ENCODE assay signal across 8 cellular contexts in genomic region chr22:17910561-17911311, GRCh38.
A peak's percentile ranks its signal among the peaks of the same experiment; 100 is the strongest.
DNase-seq lines count a peak whose midpoint lies in the region; ATAC-seq and TF ChIP-seq lines count a peak whose summit lies in the region.

No MANE protein-coding gene starts in this region.

- peaks cover 10% of the 10 kb centered on the region for H3K4me1 Mint-ChIP-seq in T-helper 17 cell

- H3K27me3 Mint-ChIP-seq in T-helper 17 cell: no peaks in the 10 kb centered on the region

- no peaks in the 10 kb centered on the region for H3K9me3 ChIP-seq in T-helper 17 cell (ENCODE audit: control insufficient read depth, low read length, poor library complexity, severe bottlenecking)

- DNase-seq in GM12865 (ENCODE audit: low read depth) (no peak), T-helper 17 cell (no peak), foreskin keratinocyte (peak; percentile 34 to 62), non-pigmented ciliary epithelial cell (ENCODE audit: low read depth) (peak; percentile 44), T-helper 9 cell (no peak), NCI-H1436 (lab: John Stamatoyannopoulos, UW) (no peak)
- DNase-seq in NK-92 treated with Interleukin-12 subunit alpha and Interleukin-12 subunit beta, amount 100 ng/mL, for 24 hours (lab: John Stamatoyannopoulos, UW): no peak

- no peaks in the 10 kb centered on the region for H3K27me3 ChIP-seq in foreskin keratinocyte

- no peak overlapping the region for H3K4me3 ChIP-seq in GM12865 (ENCODE audit: low read depth, low read length)

- TF ChIP-seq CTCF in GM12865 (IDR thresholded peaks at IDR 0.05; ENCODE audit: insufficient read depth, low read depth, low read length, missing control alignments): peak; percentile 4
- peak; percentile 51 for TF ChIP-seq CTCF in foreskin keratinocyte (conservative IDR thresholded peaks at IDR 0.05)

- H3K4me3 Mint-ChIP-seq in T-helper 17 cell: no peak overlapping the region

- no peaks in the 10 kb centered on the region for H3K4me1 ChIP-seq in foreskin keratinocyte

- peak overlapping the region; percentile 21 for H3K27ac Mint-ChIP-seq in T-helper 17 cell

- H3K27ac ChIP-seq in foreskin keratinocyte: no peak overlapping the region

- no peak for ATAC-seq in T-helper 17 cell
- peak; percentile 90 for ATAC-seq in foreskin keratinocyte
- no peak for ATAC-seq in HG03457 (IDR thresholded peaks at IDR 0.05; ENCODE audit: unreplicated experiment)

- H3K36me3 Mint-ChIP-seq in T-helper 17 cell (ENCODE audit: low read depth): peaks cover 2% of the 10 kb centered on the region

Comparison
In these comparisons a context has a peak if more than half of its experiments do, and no peak if none do; other contexts are left out.
1. DNase-seq: peak in foreskin keratinocyte (2 of 2) and non-pigmented ciliary epithelial cell (single experiment); none in GM12865 (single experiment), T-helper 17 cell (0 of 3), NK-92 treated with Interleukin-12 subunit alpha and Interleukin-12 subunit beta, amount 100 ng/mL, for 24 hours (single experiment), T-helper 9 cell (single experiment) and NCI-H1436 (single experiment).